Comparison of ENCODE assay signal across 1 cellular context in the genomic region with DNA sequence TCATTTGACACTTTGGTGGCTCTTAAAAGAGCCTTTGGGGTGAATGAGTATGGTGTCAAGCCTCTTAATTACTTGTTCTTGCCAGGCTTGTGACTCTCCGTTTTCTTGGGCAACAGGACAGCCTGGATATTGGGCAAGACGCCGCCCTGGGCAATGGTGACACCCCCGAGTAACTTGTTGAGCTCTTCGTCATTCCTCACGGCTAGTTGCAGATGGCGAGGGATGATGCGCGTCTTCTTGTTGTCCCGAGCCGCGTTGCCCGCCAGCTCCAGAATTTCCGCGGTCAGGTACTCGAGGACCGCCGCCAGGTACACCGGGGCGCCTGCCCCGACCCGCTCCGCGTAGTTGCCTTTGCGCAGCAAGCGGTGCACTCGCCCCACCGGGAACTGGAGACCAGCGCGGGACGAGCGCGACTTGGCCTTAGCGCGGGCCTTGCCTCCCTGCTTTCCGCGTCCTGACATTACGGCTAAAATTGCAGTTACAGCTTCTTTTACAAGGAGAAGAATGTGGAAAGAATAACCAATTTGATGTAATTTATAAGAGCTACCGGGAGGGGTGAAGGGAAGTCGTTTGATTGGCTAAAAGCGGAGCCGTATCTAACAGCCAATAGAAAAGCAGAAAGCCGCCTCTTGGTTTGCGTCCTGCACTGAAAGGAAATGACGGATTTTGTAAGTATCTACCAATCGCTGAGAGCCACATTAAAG.
TF ChIP-seq lines count a peak whose summit lies in the region.

No MANE protein-coding gene starts in this region.

TF ChIP-seq in HepG2, 621 proteins besides CTCF, POLR2A, EP300 and RAD21 (continued from another document and continues in another):
- TF ChIP-seq, protein P1, sequence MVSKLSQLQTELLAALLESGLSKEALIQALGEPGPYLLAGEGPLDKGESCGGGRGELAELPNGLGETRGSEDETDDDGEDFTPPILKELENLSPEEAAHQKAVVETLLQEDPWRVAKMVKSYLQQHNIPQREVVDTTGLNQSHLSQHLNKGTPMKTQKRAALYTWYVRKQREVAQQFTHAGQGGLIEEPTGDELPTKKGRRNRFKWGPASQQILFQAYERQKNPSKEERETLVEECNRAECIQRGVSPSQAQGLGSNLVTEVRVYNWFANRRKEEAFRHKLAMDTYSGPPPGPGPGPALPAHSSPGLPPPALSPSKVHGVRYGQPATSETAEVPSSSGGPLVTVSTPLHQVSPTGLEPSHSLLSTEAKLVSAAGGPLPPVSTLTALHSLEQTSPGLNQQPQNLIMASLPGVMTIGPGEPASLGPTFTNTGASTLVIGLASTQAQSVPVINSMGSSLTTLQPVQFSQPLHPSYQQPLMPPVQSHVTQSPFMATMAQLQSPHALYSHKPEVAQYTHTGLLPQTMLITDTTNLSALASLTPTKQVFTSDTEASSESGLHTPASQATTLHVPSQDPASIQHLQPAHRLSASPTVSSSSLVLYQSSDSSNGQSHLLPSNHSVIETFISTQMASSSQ (IDR thresholded peaks at IDR 0.05; ENCODE audit: low read depth) = no peak
- TF ChIP-seq, protein P1 (CRISPR knock-in tag; IDR thresholded peaks at IDR 0.05; ENCODE audit: borderline replicate concordance) = no peak
- no peak for TF ChIP-seq ZFP1 (CRISPR knock-in tag; IDR thresholded peaks at IDR 0.05)
- TF ChIP-seq ERF (CRISPR knock-in tag; IDR thresholded peaks at IDR 0.05) = no peak; the same call in 1 of the 2 replicates
- TF ChIP-seq, protein P2, sequence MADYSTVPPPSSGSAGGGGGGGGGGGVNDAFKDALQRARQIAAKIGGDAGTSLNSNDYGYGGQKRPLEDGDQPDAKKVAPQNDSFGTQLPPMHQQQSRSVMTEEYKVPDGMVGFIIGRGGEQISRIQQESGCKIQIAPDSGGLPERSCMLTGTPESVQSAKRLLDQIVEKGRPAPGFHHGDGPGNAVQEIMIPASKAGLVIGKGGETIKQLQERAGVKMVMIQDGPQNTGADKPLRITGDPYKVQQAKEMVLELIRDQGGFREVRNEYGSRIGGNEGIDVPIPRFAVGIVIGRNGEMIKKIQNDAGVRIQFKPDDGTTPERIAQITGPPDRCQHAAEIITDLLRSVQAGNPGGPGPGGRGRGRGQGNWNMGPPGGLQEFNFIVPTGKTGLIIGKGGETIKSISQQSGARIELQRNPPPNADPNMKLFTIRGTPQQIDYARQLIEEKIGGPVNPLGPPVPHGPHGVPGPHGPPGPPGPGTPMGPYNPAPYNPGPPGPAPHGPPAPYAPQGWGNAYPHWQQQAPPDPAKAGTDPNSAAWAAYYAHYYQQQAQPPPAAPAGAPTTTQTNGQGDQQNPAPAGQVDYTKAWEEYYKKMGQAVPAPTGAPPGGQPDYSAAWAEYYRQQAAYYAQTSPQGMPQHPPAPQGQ (CRISPR knock-in tag; IDR thresholded peaks at IDR 0.05; ENCODE audit: borderline replicate concordance) = peak; percentile 66; the same call in 1 of the 2 replicates
- no peak for TF ChIP-seq TBL1XR1 (IDR thresholded peaks at IDR 0.05; ENCODE audit: borderline replicate concordance, low read length, partially characterized antibody)
- TF ChIP-seq, protein P3, sequence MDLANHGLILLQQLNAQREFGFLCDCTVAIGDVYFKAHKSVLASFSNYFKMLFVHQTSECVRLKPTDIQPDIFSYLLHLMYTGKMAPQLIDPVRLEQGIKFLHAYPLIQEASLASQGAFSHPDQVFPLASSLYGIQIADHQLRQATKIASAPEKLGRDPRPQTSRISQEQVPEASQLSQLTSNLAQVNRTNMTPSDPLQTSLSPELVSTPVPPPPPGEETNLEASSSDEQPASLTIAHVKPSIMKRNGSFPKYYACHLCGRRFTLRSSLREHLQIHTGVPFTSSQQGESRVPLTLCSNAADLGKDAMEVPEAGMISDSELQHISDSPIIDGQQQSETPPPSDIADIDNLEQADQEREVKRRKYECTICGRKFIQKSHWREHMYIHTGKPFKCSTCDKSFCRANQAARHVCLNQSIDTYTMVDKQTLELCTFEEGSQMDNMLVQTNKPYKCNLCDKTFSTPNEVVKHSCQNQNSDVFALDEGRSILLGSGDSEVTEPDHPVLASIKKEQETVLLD (CRISPR knock-in tag; IDR thresholded peaks at IDR 0.05; ENCODE audit: low read depth) = peak; percentile 44; the same call in 1 of the 2 replicates
- TF ChIP-seq ARNTL (CRISPR knock-in tag; IDR thresholded peaks at IDR 0.05) = no peak
- no peak for TF ChIP-seq GZF1 (CRISPR knock-in tag; IDR thresholded peaks at IDR 0.05)
- TF ChIP-seq HOXA7 (CRISPR knock-in tag; IDR thresholded peaks at IDR 0.05) = no peak
- no peak for TF ChIP-seq ZNF792 (CRISPR knock-in tag; IDR thresholded peaks at IDR 0.05)
- peak; percentile 71; the same call in 1 of the 2 replicates for TF ChIP-seq ZSCAN25 (CRISPR knock-in tag; IDR thresholded peaks at IDR 0.05)
- no peak for TF ChIP-seq HCFC1 (IDR thresholded peaks at IDR 0.05; ENCODE audit: low read depth, low read length)
- no peak for TF ChIP-seq NFE2L1 (CRISPR knock-in tag; IDR thresholded peaks at IDR 0.05; ENCODE audit: borderline replicate concordance)
- TF ChIP-seq, protein P4, sequence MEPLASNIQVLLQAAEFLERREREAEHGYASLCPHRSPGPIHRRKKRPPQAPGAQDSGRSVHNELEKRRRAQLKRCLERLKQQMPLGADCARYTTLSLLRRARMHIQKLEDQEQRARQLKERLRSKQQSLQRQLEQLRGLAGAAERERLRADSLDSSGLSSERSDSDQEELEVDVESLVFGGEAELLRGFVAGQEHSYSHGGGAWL (CRISPR knock-in tag; IDR thresholded peaks at IDR 0.05) = no peak
- TF ChIP-seq, protein P5, sequence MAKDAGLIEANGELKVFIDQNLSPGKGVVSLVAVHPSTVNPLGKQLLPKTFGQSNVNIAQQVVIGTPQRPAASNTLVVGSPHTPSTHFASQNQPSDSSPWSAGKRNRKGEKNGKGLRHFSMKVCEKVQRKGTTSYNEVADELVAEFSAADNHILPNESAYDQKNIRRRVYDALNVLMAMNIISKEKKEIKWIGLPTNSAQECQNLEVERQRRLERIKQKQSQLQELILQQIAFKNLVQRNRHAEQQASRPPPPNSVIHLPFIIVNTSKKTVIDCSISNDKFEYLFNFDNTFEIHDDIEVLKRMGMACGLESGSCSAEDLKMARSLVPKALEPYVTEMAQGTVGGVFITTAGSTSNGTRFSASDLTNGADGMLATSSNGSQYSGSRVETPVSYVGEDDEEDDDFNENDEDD (CRISPR knock-in tag; IDR thresholded peaks at IDR 0.05; ENCODE audit: borderline replicate concordance) = no peak; the same call in 1 of the 2 replicates
- 0 out of 2 replicates have a peak, but pooled peaks have one; percentile 42 for TF ChIP-seq TP53 (CRISPR knock-in tag; conservative IDR thresholded peaks at IDR 0.05)
- no peak; the same call in 1 of the 2 replicates for TF ChIP-seq FOXJ3 (CRISPR knock-in tag; IDR thresholded peaks at IDR 0.05; ENCODE audit: borderline replicate concordance)
- peak; percentile 63 for TF ChIP-seq MED8 (CRISPR knock-in tag; IDR thresholded peaks at IDR 0.05; ENCODE audit: insufficient replicate concordance)
- TF ChIP-seq ETV6 (CRISPR knock-in tag; conservative IDR thresholded peaks at IDR 0.05) = 0 out of 2 replicates have a peak, but pooled peaks have one; percentile 62
- no peak for TF ChIP-seq KDM1A (CRISPR knock-in tag; IDR thresholded peaks at IDR 0.05)
- TF ChIP-seq, protein P6, sequence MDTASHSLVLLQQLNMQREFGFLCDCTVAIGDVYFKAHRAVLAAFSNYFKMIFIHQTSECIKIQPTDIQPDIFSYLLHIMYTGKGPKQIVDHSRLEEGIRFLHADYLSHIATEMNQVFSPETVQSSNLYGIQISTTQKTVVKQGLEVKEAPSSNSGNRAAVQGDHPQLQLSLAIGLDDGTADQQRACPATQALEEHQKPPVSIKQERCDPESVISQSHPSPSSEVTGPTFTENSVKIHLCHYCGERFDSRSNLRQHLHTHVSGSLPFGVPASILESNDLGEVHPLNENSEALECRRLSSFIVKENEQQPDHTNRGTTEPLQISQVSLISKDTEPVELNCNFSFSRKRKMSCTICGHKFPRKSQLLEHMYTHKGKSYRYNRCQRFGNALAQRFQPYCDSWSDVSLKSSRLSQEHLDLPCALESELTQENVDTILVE (CRISPR knock-in tag; IDR thresholded peaks at IDR 0.05) = no peak
- no peak for TF ChIP-seq ZNF326 (CRISPR knock-in tag; IDR thresholded peaks at IDR 0.05; ENCODE audit: borderline replicate concordance)
- TF ChIP-seq, protein P7, sequence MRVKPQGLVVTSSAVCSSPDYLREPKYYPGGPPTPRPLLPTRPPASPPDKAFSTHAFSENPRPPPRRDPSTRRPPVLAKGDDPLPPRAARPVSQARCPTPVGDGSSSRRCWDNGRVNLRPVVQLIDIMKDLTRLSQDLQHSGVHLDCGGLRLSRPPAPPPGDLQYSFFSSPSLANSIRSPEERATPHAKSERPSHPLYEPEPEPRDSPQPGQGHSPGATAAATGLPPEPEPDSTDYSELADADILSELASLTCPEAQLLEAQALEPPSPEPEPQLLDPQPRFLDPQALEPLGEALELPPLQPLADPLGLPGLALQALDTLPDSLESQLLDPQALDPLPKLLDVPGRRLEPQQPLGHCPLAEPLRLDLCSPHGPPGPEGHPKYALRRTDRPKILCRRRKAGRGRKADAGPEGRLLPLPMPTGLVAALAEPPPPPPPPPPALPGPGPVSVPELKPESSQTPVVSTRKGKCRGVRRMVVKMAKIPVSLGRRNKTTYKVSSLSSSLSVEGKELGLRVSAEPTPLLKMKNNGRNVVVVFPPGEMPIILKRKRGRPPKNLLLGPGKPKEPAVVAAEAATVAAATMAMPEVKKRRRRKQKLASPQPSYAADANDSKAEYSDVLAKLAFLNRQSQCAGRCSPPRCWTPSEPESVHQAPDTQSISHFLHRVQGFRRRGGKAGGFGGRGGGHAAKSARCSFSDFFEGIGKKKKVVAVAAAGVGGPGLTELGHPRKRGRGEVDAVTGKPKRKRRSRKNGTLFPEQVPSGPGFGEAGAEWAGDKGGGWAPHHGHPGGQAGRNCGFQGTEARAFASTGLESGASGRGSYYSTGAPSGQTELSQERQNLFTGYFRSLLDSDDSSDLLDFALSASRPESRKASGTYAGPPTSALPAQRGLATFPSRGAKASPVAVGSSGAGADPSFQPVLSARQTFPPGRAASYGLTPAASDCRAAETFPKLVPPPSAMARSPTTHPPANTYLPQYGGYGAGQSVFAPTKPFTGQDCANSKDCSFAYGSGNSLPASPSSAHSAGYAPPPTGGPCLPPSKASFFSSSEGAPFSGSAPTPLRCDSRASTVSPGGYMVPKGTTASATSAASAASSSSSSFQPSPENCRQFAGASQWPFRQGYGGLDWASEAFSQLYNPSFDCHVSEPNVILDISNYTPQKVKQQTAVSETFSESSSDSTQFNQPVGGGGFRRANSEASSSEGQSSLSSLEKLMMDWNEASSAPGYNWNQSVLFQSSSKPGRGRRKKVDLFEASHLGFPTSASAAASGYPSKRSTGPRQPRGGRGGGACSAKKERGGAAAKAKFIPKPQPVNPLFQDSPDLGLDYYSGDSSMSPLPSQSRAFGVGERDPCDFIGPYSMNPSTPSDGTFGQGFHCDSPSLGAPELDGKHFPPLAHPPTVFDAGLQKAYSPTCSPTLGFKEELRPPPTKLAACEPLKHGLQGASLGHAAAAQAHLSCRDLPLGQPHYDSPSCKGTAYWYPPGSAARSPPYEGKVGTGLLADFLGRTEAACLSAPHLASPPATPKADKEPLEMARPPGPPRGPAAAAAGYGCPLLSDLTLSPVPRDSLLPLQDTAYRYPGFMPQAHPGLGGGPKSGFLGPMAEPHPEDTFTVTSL (CRISPR knock-in tag; IDR thresholded peaks at IDR 0.05; ENCODE audit: borderline replicate concordance) = no peak; the same call in 1 of the 2 replicates
- TF ChIP-seq HNRNPL (IDR thresholded peaks at IDR 0.05; ENCODE audit: low read depth, low read length) = peak; percentile 87
- peak; percentile 42 for TF ChIP-seq YY1 (IDR thresholded peaks at IDR 0.05; ENCODE audit: insufficient read depth, insufficient replicate concordance, low read depth, low read length)
- TF ChIP-seq REPIN1 (CRISPR knock-in tag; IDR thresholded peaks at IDR 0.05; ENCODE audit: borderline replicate concordance, low read depth) = peak; percentile 48
- TF ChIP-seq, protein P8, sequence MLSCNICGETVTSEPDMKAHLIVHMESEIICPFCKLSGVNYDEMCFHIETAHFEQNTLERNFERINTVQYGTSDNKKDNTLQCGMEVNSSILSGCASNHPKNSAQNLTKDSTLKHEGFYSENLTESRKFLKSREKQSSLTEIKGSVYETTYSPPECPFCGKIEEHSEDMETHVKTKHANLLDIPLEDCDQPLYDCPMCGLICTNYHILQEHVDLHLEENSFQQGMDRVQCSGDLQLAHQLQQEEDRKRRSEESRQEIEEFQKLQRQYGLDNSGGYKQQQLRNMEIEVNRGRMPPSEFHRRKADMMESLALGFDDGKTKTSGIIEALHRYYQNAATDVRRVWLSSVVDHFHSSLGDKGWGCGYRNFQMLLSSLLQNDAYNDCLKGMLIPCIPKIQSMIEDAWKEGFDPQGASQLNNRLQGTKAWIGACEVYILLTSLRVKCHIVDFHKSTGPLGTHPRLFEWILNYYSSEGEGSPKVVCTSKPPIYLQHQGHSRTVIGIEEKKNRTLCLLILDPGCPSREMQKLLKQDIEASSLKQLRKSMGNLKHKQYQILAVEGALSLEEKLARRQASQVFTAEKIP (CRISPR knock-in tag; IDR thresholded peaks at IDR 0.05; ENCODE audit: borderline replicate concordance) = no peak
- TF ChIP-seq CHD4 (IDR thresholded peaks at IDR 0.05; ENCODE audit: borderline replicate concordance, low read length) = no peak
- peak; percentile 25; the same call in 1 of the 2 replicates for TF ChIP-seq ELF1 (CRISPR knock-in tag; IDR thresholded peaks at IDR 0.05)
